Comparison of ENCODE assay signal across 1 cellular context in genomic region chr4:107654694-107655093, GRCh38.
TF ChIP-seq lines count a peak whose summit lies in the region.

No MANE protein-coding gene starts in this region.

TF ChIP-seq in K562, 482 proteins besides CTCF, POLR2A, EP300 and RAD21 (continued from another document):
- TF ChIP-seq PBX2 (CRISPR knock-in tag; IDR thresholded peaks at IDR 0.05; ENCODE audit: low read depth): no peak
- TF ChIP-seq PBX2 (tag; conservative IDR thresholded peaks at IDR 0.05; ENCODE audit: low read depth): peak; percentile 46; the same call in 1 of the 2 replicates
